Comparison of ENCODE assay signal across 11 cellular contexts in genomic region chr1:180002437-180002836, GRCh38.
"Had no signal": no experiment of that assay in that cellular context is flagged by ENCODE, and none has a peak within 500 bp of the region (broad histone marks: within the 10 kb centered on the region; RNA-seq: fewer than 3 reads in every experiment).

No MANE protein-coding gene starts in this region.

- H3K36me3 ChIP-seq: colonic mucosa had no signal

- ATAC-seq: T-cell had no signal

- H3K9me3 Mint-ChIP-seq: activated naive CD4-positive, alpha-beta T cell treated with anti-CD3 and anti-CD28 coated beads, Interleukin-2, amount 50 U/mL, for 24 hours had no signal

- H3K27ac ChIP-seq: brain microvascular endothelial cell, colonic mucosa, WERI-Rb-1 had no signal

- H3K27me3 Mint-ChIP-seq: activated CD4-positive, alpha-beta T cell treated with anti-CD3 and anti-CD28 coated beads, Interleukin-2, amount 10 ng/mL, durations not matched to agents 24 days and 14 days; activated naive CD4-positive, alpha-beta T cell treated with anti-CD3 and anti-CD28 coated beads, Interleukin-2, amount 50 U/mL, for 24 hours; T-cell had no signal

- H3K27ac Mint-ChIP-seq: activated CD4-positive, alpha-beta T cell treated with anti-CD3 and anti-CD28 coated beads, Interleukin-2, amount 10 ng/mL, durations not matched to agents 24 days and 14 days; activated naive CD4-positive, alpha-beta T cell treated with anti-CD3 and anti-CD28 coated beads, Interleukin-2, amount 50 U/mL, for 24 hours; T-cell had no signal

- H3K4me1 ChIP-seq: colonic mucosa had no signal

- DNase-seq: activated CD4-positive, alpha-beta T cell treated with anti-CD3 and anti-CD28 coated beads, Interleukin-2, amount 10 ng/mL, durations not matched to agents 24 days and 14 days; amygdala; brain microvascular endothelial cell; colonic mucosa; kidney; stimulated activated CD4-positive, alpha-beta T cell treated with anti-CD3 and anti-CD28 coated beads, Interleukin-2, amount 100 ng/mL, for 48 hours; stimulated activated CD8-positive, alpha-beta memory T cell treated with anti-CD3 and anti-CD28 coated beads, Interleukin-4, amount 100 ng/mL, for 48 hours; T-cell; T1000; WERI-Rb-1 had no signal

- H3K4me3 Mint-ChIP-seq: activated CD4-positive, alpha-beta T cell treated with anti-CD3 and anti-CD28 coated beads, Interleukin-2, amount 10 ng/mL, durations not matched to agents 24 days and 14 days; activated naive CD4-positive, alpha-beta T cell treated with anti-CD3 and anti-CD28 coated beads, Interleukin-2, amount 50 U/mL, for 24 hours; T-cell had no signal

- H3K4me3 ChIP-seq: colonic mucosa had no signal

- H3K27me3 ChIP-seq: brain microvascular endothelial cell, colonic mucosa had no signal

- H3K9me3 ChIP-seq: colonic mucosa had no signal
